8 cellular contexts compared by ENCODE assay signal in genomic region chr2:235433860-235434259, GRCh38. TPM values are rescaled to one million over a fixed set of nuclear protein-coding genes. Genes with fewer than 3 reads are reported as not detected.
DNase-seq lines count a peak whose midpoint lies in the region; ATAC-seq and TF ChIP-seq lines count a peak whose summit lies in the region.

No MANE protein-coding gene starts in this region.

- CTCF ChIA-PET in PC-3 (lab: Charles Lee) (interaction anchor here (0.5 to 1.5 kb wide), 4 partner anchors 118 to 1366 kb away, joined by 4 to 22 read pairs (median 12); no protein-coding TSS in a partner anchor), T-cell (lab: Charles Lee) (no interaction called here)
- CTCF ChIA-PET in activated naive CD4-positive, alpha-beta T cell treated with anti-CD3 and anti-CD28 coated beads for 36 hours (lab: Charles Lee), result no interaction called here

- no peaks in the 10 kb centered on the region for H4K20me1 ChIP-seq in PC-3 (ENCODE audit: low read length)

- no peak overlapping the region for H3K9ac ChIP-seq in PC-3 (ENCODE audit: low read length)
- no peak overlapping the region for H3K9ac ChIP-seq in parathyroid adenoma

- intact Hi-C loops in PC-3 (cut with micrococcal nuclease), result loop anchor here (1.0 kb wide), 4 partner anchors 61 to 298 kb away; no protein-coding TSS in a partner anchor
- intact Hi-C loops in activated naive CD4-positive, alpha-beta T cell treated with anti-CD3 and anti-CD28 coated beads for 36 hours (cut with micrococcal nuclease), result no loop called here

- no peaks in the 10 kb centered on the region for H3F3A ChIP-seq in PC-3 (ENCODE audit: low read length, unreplicated experiment)

- no peak overlapping the region for H3K27ac Mint-ChIP-seq in activated naive CD4-positive, alpha-beta T cell treated with anti-CD3 and anti-CD28 coated beads for 36 hours
- H3K27ac Mint-ChIP-seq in T-cell, result no peak overlapping the region

- in situ Hi-C loops in Caki2 (cut with HindIII; ENCODE audit: low pct_unique_long_range_greater_than_20kb, low sequenced_read_pairs), result no loop called here

- H3K27me3 ChIP-seq in PC-3 (ENCODE audit: low read length) (no peaks in the 10 kb centered on the region), parathyroid adenoma (ENCODE audit: control insufficient read depth, insufficient read depth, low read length) (no peaks in the 10 kb centered on the region)

- H3K36me3 Mint-ChIP-seq in activated naive CD4-positive, alpha-beta T cell treated with anti-CD3 and anti-CD28 coated beads for 36 hours (ENCODE audit: low read depth), result no peaks in the 10 kb centered on the region
- H3K36me3 Mint-ChIP-seq in T-cell, result no peaks in the 10 kb centered on the region

- H3K4me3 ChIP-seq in PC-3 (ENCODE audit: low read length) (no peak overlapping the region), foreskin fibroblast (ENCODE audit: low read depth in 1 of 2, low read length in 2 of 2) (no peak overlapping the region), parathyroid adenoma (ENCODE audit: low read depth, low read length) (peak overlapping the region; percentile 22)

- H3K79me2 ChIP-seq in PC-3 (ENCODE audit: low read length) (no peaks in the 10 kb centered on the region), parathyroid adenoma (no peaks in the 10 kb centered on the region)

- no peaks in the 10 kb centered on the region for H3K4me1 Mint-ChIP-seq in activated naive CD4-positive, alpha-beta T cell treated with anti-CD3 and anti-CD28 coated beads for 36 hours (ENCODE audit: low read depth)
- no peaks in the 10 kb centered on the region for H3K4me1 Mint-ChIP-seq in T-cell

- peaks cover 12% of the 10 kb centered on the region for H3K27me3 Mint-ChIP-seq in activated naive CD4-positive, alpha-beta T cell treated with anti-CD3 and anti-CD28 coated beads for 36 hours (ENCODE audit: low read depth)
- H3K27me3 Mint-ChIP-seq in T-cell, result peaks cover 5 to 18% of the 10 kb centered on the region in 2 donors

- H3K4me1 ChIP-seq in PC-3 (ENCODE audit: insufficient read depth, low read length), result no peaks in the 10 kb centered on the region
- H3K4me1 ChIP-seq in parathyroid adenoma, result peaks cover 14% of the 10 kb centered on the region

- DNase-seq in Caki2 (ENCODE audit: low read depth) (peak; percentile 1), PC-3 (peak; percentile 61), foreskin fibroblast (peak; percentile 30 to 46), COLO829 (ENCODE audit: low spot score) (no peak), T-cell (no peak), SIG-M5 treated with dmso at 0.1 percent for 504 hours (lab: John Stamatoyannopoulos, UW; ENCODE audit: unreplicated experiment) (no peak)
- DNase-seq in activated naive CD4-positive, alpha-beta T cell treated with anti-CD3 and anti-CD28 coated beads for 36 hours, result no peak

- POLR2A ChIA-PET in PC-3 (lab: Charles Lee; ENCODE audit: unreplicated experiment) (no interaction called here), T-cell (lab: Charles Lee) (no interaction called here)

- H3K27ac ChIP-seq in PC-3 (ENCODE audit: low read length), result no peak overlapping the region
- H3K27ac ChIP-seq in parathyroid adenoma, result peak overlapping the region; percentile 53

- BruUV-seq in PC-3 (replicated peaks; lab: Mats Ljungman, UMichigan), result no TSS peak

- no peaks in the 10 kb centered on the region for H3K9me3 ChIP-seq in PC-3 (ENCODE audit: low read length)
- no peaks in the 10 kb centered on the region for H3K9me3 ChIP-seq in parathyroid adenoma (ENCODE audit: control insufficient read depth, low read length)

- no peak overlapping the region for H3K4me3 Mint-ChIP-seq in activated naive CD4-positive, alpha-beta T cell treated with anti-CD3 and anti-CD28 coated beads for 36 hours
- no peak overlapping the region for H3K4me3 Mint-ChIP-seq in T-cell

- no peaks in the 10 kb centered on the region for H3K9me3 Mint-ChIP-seq in activated naive CD4-positive, alpha-beta T cell treated with anti-CD3 and anti-CD28 coated beads for 36 hours
- H3K9me3 Mint-ChIP-seq in T-cell, result peaks cover 0 to 5% (median 3%) of the 10 kb centered on the region in 3 donors

- peak; percentile 31; the same call in 1 of the 2 replicates for TF ChIP-seq CTCF in PC-3 (conservative IDR thresholded peaks at IDR 0.05; ENCODE audit: low read depth, low read length)
- no peak for TF ChIP-seq CTCF in foreskin fibroblast (IDR thresholded peaks at IDR 0.05; ENCODE audit: low read depth, low read length)
- TF ChIP-seq CTCF in parathyroid adenoma (IDR thresholded peaks at IDR 0.05), result peak; percentile 28

- ATAC-seq in PC-3, result peak; percentile 88
- ATAC-seq in T-cell (replicated peaks in 1 of 4), result no peak

- no peak overlapping the region for H3K4me2 ChIP-seq in PC-3 (ENCODE audit: low read length)
- H3K4me2 ChIP-seq in parathyroid adenoma (ENCODE audit: low read length), result peak overlapping the region; percentile 65

- H3K9me2 ChIP-seq in PC-3 (replicated peaks; ENCODE audit: low read length), result no peaks in the 10 kb centered on the region

- H3K36me3 ChIP-seq in PC-3 (ENCODE audit: low read depth, low read length), result no peaks in the 10 kb centered on the region
- no peaks in the 10 kb centered on the region for H3K36me3 ChIP-seq in parathyroid adenoma (ENCODE audit: control insufficient read depth, insufficient read depth, low read length)

- H2AFZ ChIP-seq in PC-3 (ENCODE audit: low read length) (peak overlapping the region; percentile 45), parathyroid adenoma (peak overlapping the region; percentile 68)

RNA-seq across cellular contexts. Expression of gene AGAP1, which starts 60.0 kb away (rescaled TPM):
- 5.0 and 5.3 TPM in 2 replicates for total RNA-seq in Caki2 (2014; rRNA removed; shearing (Covaris generic); ENCODE audit: low replicate concordance)
- total RNA-seq in PC-3 (2014; rRNA removed) (28.6 and 31.0 TPM in 2 replicates), T-cell (10 to 100 TPM in 1 of 5 donors, 1 to 10 TPM in 4; 3.9 to 15.6 (median 5.2) TPM)
- total RNA-seq in activated naive CD4-positive, alpha-beta T cell treated with anti-CD3 and anti-CD28 coated beads for 36 hours, result 1 to 10 TPM in 1 of 2 experiments, under 1 TPM in 1; 0.95 to 1.1 TPM

Comparison
In these comparisons a context has a peak if more than half of its experiments do, and no peak if none do; other contexts are left out.
1. DNase-seq: peak in Caki2 (single experiment), PC-3 (single experiment) and foreskin fibroblast (2 of 2); none in COLO829 (single experiment), activated naive CD4-positive, alpha-beta T cell treated with anti-CD3 and anti-CD28 coated beads for 36 hours (single experiment), T-cell (0 of 34) and SIG-M5 treated with dmso at 0.1 percent for 504 hours (single experiment).